21 cellular contexts compared by ENCODE assay signal in genomic region chr10:29541826-29542225, GRCh38.
DNase-seq lines count a peak whose midpoint lies in the region; ATAC-seq, FAIRE-seq and TF ChIP-seq lines count a peak whose summit lies in the region.
"Had no signal": no experiment of that assay in that cellular context is flagged by ENCODE, and none has a peak within 500 bp of the region (broad histone marks: within the 10 kb centered on the region; RNA-seq: fewer than 3 reads in every experiment).

No MANE protein-coding gene starts in this region.

- no peak overlapping the region for H3K23ac ChIP-seq in H1 (ENCODE audit: insufficient read length)

- peaks cover 13% of the 10 kb centered on the region for H3K4me1 Mint-ChIP-seq in osteocyte (ENCODE audit: unreplicated experiment)
- H3K4me1 Mint-ChIP-seq in progenitor cell of endocrine pancreas (ENCODE audit: low read depth): peaks cover 5% of the 10 kb centered on the region

- TF ChIP-seq RAD21 in H1 (IDR thresholded peaks at IDR 0.05 in 1 of 2, conservative IDR thresholded peaks at IDR 0.05 in 1 of 2; ENCODE audit: low read depth in 2 of 2, low read length in 2 of 2): no peak

- H3K27me3 Mint-ChIP-seq in osteocyte (ENCODE audit: unreplicated experiment): no peaks in the 10 kb centered on the region
- no peaks in the 10 kb centered on the region for H3K27me3 Mint-ChIP-seq in progenitor cell of endocrine pancreas

- FAIRE-seq in H1 (lab: Jason Lieb, UNC): peak; percentile 45
- FAIRE-seq: GM18507, K562 had no signal

- no peaks in the 10 kb centered on the region for H3K23me2 ChIP-seq in H1 (ENCODE audit: low read depth, low read length)

- H3K4me3 Mint-ChIP-seq in osteocyte (ENCODE audit: unreplicated experiment) (no peak overlapping the region), progenitor cell of endocrine pancreas (ENCODE audit: low read depth) (no peak overlapping the region)
- H3K4me3 Mint-ChIP-seq: CD8-positive, alpha-beta memory T cell had no signal

- no peaks in the 10 kb centered on the region for H3K79me2 ChIP-seq in H1 (ENCODE audit: control insufficient read depth in 1 of 2, insufficient read depth in 2 of 2, low read length in 2 of 2)

- H3K18ac ChIP-seq in H1 (ENCODE audit: extremely low read depth, low read length): no peak overlapping the region

- no peak overlapping the region for H3K56ac ChIP-seq in H1 (replicated peaks; ENCODE audit: insufficient read length, low read depth, low read length)

- POLR2A ChIA-PET in H1 (lab: Charles Lee; ENCODE audit: partially characterized antibody): interaction anchor here (0.7 kb wide), 1 partner anchor 810 kb away, joined by 4 read pairs; no protein-coding TSS in a partner anchor

- H3K27ac Mint-ChIP-seq in osteocyte (ENCODE audit: unreplicated experiment): no peak overlapping the region
- no peak overlapping the region for H3K27ac Mint-ChIP-seq in progenitor cell of endocrine pancreas
- H3K27ac Mint-ChIP-seq: CD8-positive, alpha-beta memory T cell had no signal

- H3K9me3 ChIP-seq in H1 (ENCODE audit: insufficient read depth in 2 of 2, low read depth in 1 of 2, low read length in 1 of 2): no peaks in the 10 kb centered on the region
- H3K9me3 ChIP-seq: MG63, Peyer's patch, SJCRH30 had no signal

- TF ChIP-seq POLR2A in H1 (IDR thresholded peaks at IDR 0.05; ENCODE audit: control extremely low read depth in 1 of 2, low read depth in 2 of 2, low read length in 2 of 2): no peak

- H3K9me3 Mint-ChIP-seq in osteocyte (ENCODE audit: unreplicated experiment) (no peaks in the 10 kb centered on the region), progenitor cell of endocrine pancreas (ENCODE audit: low read depth) (no peaks in the 10 kb centered on the region)
- H3K9me3 Mint-ChIP-seq: CD8-positive, alpha-beta memory T cell had no signal

- H3K4me1 ChIP-seq in H1 (replicated peaks in 1 of 4; ENCODE audit: control insufficient read depth in 3 of 4, insufficient read depth in 4 of 4, low read length in 3 of 4): peaks cover 0 to 7% (median 3%) of the 10 kb centered on the region in 4 experiments; a peak in 2 of 7 replicates
- H3K4me1 ChIP-seq: SJCRH30 had no signal

- H3K14ac ChIP-seq in H1 (ENCODE audit: insufficient read length): no peak overlapping the region

- no peak overlapping the region for H2BK15ac ChIP-seq in H1 (ENCODE audit: low read length)

- no peaks in the 10 kb centered on the region for H3K27me3 ChIP-seq in H1 (replicated peaks in 1 of 4; ENCODE audit: control insufficient read depth in 3 of 4, extremely low read depth in 1 of 4, insufficient read depth in 3 of 4, low read length in 3 of 4)
- H3K27me3 ChIP-seq: MG63, Peyer's patch, SJCRH30 had no signal

- no peak overlapping the region for H4K5ac ChIP-seq in H1 (ENCODE audit: insufficient read length, low read depth, low read length)

- H3K4me2 ChIP-seq in H1 (ENCODE audit: insufficient read depth in 1 of 2, low read depth in 2 of 2, low read length in 2 of 2): no peak overlapping the region

- 75% methylated on average over 7 of the region's 7 CpGs; no CpG with 5 or more reads in 1 of the 2 experiments for WGBS in H1 (ENCODE audit: extremely low coverage in 1 of 2, insufficient coverage in 1 of 2, insufficient read length in 1 of 2, insufficient replicate concordance in 2 of 2, low coverage in 1 of 2, low lambda C conversion rate in 2 of 2, missing lambda C conversion rate in 1 of 2), 2 experiments

- no peak overlapping the region for H3K27ac ChIP-seq in H1 (ENCODE audit: low read depth, low read length)
- H3K27ac ChIP-seq: C4-2B, Peyer's patch, SJCRH30 had no signal

- no peak overlapping the region for H4K91ac ChIP-seq in H1 (replicated peaks; ENCODE audit: insufficient read length, low read length)

- H3K4me3 ChIP-seq in H1 (ENCODE audit: extremely low read depth in 1 of 4, insufficient read depth in 2 of 4, low read depth in 3 of 4, low read length in 4 of 4): no peak overlapping the region
- H3K4me3 ChIP-seq: K562, MG63, Peyer's patch, SJCRH30 had no signal

- TF ChIP-seq CTCF in H1 (IDR thresholded peaks at IDR 0.05; ENCODE audit: control extremely low read depth in 1 of 3, insufficient read depth in 1 of 3, low read depth in 1 of 3, low read length in 3 of 3) (no peak), osteocyte (IDR thresholded peaks at IDR 0.05) (no peak), progenitor cell of endocrine pancreas (IDR thresholded peaks at IDR 0.05; ENCODE audit: unreplicated experiment) (no peak)

- TF ChIP-seq EP300 in H1 (IDR thresholded peaks at IDR 0.05; ENCODE audit: borderline replicate concordance in 1 of 2, low read depth in 2 of 2, low read length in 2 of 2): no peak

- CTCF ChIA-PET in H1 (lab: Charles Lee; ENCODE audit: partially characterized antibody): interaction anchor here (0.5 to 3.1 kb wide), 5 partner anchors 9 to 222 kb away, joined by 3 to 11 read pairs (median 6); no protein-coding TSS in a partner anchor

- no peaks in the 10 kb centered on the region for H3K36me3 ChIP-seq in H1 (ENCODE audit: control insufficient read depth in 2 of 4, insufficient read depth in 4 of 4, low read length in 3 of 4)
- H3K36me3 ChIP-seq: MG63 had no signal

- no peaks in the 10 kb centered on the region for H3K79me1 ChIP-seq in H1 (ENCODE audit: low read depth, low read length)

- peak; percentile 2 for DNase-seq in NCI-H748 (lab: John Stamatoyannopoulos, UW; ENCODE audit: unreplicated experiment)
- DNase-seq in NCI-H748 treated with DMSO at 0.1 percent for 48 hours (lab: John Stamatoyannopoulos, UW): no peak
- peak; percentile 23 for DNase-seq in COR-L47 (lab: John Stamatoyannopoulos, UW)
- no peak for DNase-seq in H1 (ENCODE audit: low read depth in 1 of 2, low spot score in 2 of 2)
- peak; percentile 32 for DNase-seq in osteocyte (ENCODE audit: extremely low spot score, unreplicated experiment)
- DNase-seq in progenitor cell of endocrine pancreas (ENCODE audit: low spot score, unreplicated experiment): no peak
- DNase-seq in DMS153 (lab: John Stamatoyannopoulos, UW): no peak
- DNase-seq: CD8-positive, alpha-beta memory T cell; DMS53; GDM1; MG63; NCI-H187 treated with DMSO at 0.1 percent for 48 hours; NCI-H2107; NCI-H2227 treated with DMSO at 0.1 percent for 48 hours; NCI-H510A; Peyer's patch; SJCRH30 had no signal

- H2BK120ac ChIP-seq in H1 (replicated peaks; ENCODE audit: low read depth, low read length): no peak overlapping the region

- no peak overlapping the region for H3K4ac ChIP-seq in H1 (replicated peaks; ENCODE audit: insufficient read length, low read depth, low read length)

- H3K36me3 Mint-ChIP-seq in osteocyte (ENCODE audit: unreplicated experiment) (peaks cover 35% of the 10 kb centered on the region), progenitor cell of endocrine pancreas (ENCODE audit: insufficient read depth) (peaks cover 6% of the 10 kb centered on the region)

- no peak overlapping the region for H4K8ac ChIP-seq in H1 (ENCODE audit: extremely low read depth, insufficient read depth, low read length)

- no peak overlapping the region for H2BK12ac ChIP-seq in H1 (ENCODE audit: low read depth, low read length)

- H3K9ac ChIP-seq in H1 (replicated peaks in 1 of 4; ENCODE audit: extremely low read depth in 1 of 4, low read depth in 3 of 4, low read length in 3 of 4): no peak overlapping the region; a peak in 1 of 7 replicates

- H2BK20ac ChIP-seq in H1 (ENCODE audit: low read length): no peak overlapping the region

- H2AK5ac ChIP-seq in H1 (ENCODE audit: low read depth, low read length): no peak overlapping the region

- H2BK5ac ChIP-seq in H1 (ENCODE audit: low read depth, low read length): no peak overlapping the region

- no peak for ATAC-seq in GM21737 (IDR thresholded peaks at IDR 0.05; ENCODE audit: unreplicated experiment)
- ATAC-seq: K562 had no signal

- H2AFZ ChIP-seq in H1 (ENCODE audit: low read length): no peak overlapping the region

- H4K20me1 ChIP-seq in H1 (replicated peaks in 1 of 2; ENCODE audit: control insufficient read depth in 1 of 2, insufficient read depth in 2 of 2, low read length in 2 of 2): peaks cover 0 to 2% of the 10 kb centered on the region in 2 experiments

TF ChIP-seq in H1, 55 proteins besides CTCF, POLR2A, EP300 and RAD21:
- TF ChIP-seq SIRT6 (IDR thresholded peaks at IDR 0.05; ENCODE audit: low read length) (no peak), PHF8 (conservative IDR thresholded peaks at IDR 0.05; ENCODE audit: low read depth, low read length) (no peak), CREB1 (IDR thresholded peaks at IDR 0.05) (no peak), EGR1 (IDR thresholded peaks at IDR 0.05; ENCODE audit: borderline replicate concordance, low read depth, low read length) (no peak), GABPA (IDR thresholded peaks at IDR 0.05; ENCODE audit: borderline replicate concordance, insufficient read depth, low read length) (no peak), FOSL1 (IDR thresholded peaks at IDR 0.05; ENCODE audit: insufficient read depth, low read depth, low read length) (no peak), TAF7 (optimal IDR thresholded peaks at IDR 0.05; ENCODE audit: borderline replicate concordance, low read depth, low read length) (no peak)
TF ChIP-seq in H1: peak in this region for 0.

Comparison
In these comparisons a context has a peak if more than half of its experiments do, and no peak if none do; other contexts are left out.
1. DNase-seq: peak in NCI-H748 (single experiment), COR-L47 (single experiment) and osteocyte (single experiment); none in NCI-H748 treated with DMSO at 0.1 percent for 48 hours (single experiment), H1 (0 of 2), progenitor cell of endocrine pancreas (single experiment) and DMS153 (single experiment).